8 cellular contexts compared by ENCODE assay signal in the genomic region with DNA sequence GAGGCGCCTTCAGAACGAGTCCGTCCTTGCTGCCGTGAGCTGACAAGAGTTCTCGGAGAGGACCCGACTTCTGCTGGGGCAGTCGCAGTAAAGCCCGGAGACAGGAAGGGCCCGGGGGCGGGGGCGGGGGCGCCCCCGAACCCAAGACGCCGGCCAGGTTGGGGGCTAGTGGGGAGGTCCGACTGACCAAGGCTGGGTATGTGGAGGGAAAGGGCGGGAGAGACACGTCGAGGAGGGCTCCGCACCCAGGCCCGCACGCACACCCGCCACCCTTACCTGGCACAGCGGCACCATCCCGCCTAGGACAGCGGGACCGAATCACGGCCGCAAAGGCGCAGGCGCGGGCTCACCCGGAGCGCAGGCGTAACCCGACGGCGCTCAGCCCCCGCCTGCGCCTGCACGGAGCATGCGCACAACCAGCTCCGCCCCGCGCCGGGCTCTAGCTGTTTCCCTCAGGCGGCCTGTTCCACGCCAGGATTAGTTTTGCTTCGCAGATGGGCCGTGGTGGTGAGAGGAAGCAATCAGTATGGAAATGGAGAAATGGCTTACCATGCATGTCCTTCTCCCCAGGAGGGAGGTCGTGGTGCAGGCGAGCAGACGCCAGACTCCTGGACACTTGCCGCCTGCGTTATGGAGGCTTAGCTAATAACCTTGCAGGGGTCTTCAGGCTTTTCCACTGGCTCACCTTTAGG. TPM values are rescaled to one million over a fixed set of nuclear protein-coding genes. Genes with fewer than 3 reads are reported as not detected.
A peak's percentile ranks its signal among the peaks of the same experiment; 100 is the strongest.
DNase-seq lines count a peak whose midpoint lies in the region; ATAC-seq and TF ChIP-seq lines count a peak whose summit lies in the region.

A gene with protein sequence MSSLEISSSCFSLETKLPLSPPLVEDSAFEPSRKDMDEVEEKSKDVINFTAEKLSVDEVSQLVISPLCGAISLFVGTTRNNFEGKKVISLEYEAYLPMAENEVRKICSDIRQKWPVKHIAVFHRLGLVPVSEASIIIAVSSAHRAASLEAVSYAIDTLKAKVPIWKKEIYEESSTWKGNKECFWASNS (minus strand): TSS at position 322 of the 692 bp plus-strand sequence. CDS start 2,583 bp downstream, outside the sequence.

- TF ChIP-seq CTCF in OCI-LY3 (IDR thresholded peaks at IDR 0.05; ENCODE audit: low read depth, low read length) (no peak), endothelial cell (IDR thresholded peaks at IDR 0.05; ENCODE audit: unreplicated experiment) (no peak), mesothelial cell of epicardium (IDR thresholded peaks at IDR 0.05; ENCODE audit: unreplicated experiment) (no peak)

- H3K4me1 Mint-ChIP-seq in endothelial cell (ENCODE audit: unreplicated experiment) (peaks cover 6% of the 10 kb centered on the region), mesothelial cell of epicardium (peaks cover 28% of the 10 kb centered on the region)

- peaks cover 12% of the 10 kb centered on the region for H3K79me2 ChIP-seq in OCI-LY3 (ENCODE audit: low read length)

- peaks cover 5% of the 10 kb centered on the region for H3K36me3 ChIP-seq in OCI-LY3 (replicated peaks; ENCODE audit: low read depth, low read length)

- peak within 1 kb of the TSS; percentile 57 for H3K27ac Mint-ChIP-seq in endothelial cell (ENCODE audit: unreplicated experiment)
- H3K27ac Mint-ChIP-seq in mesothelial cell of epicardium, result peak within 1 kb of the TSS; percentile 89

- no peaks in the 10 kb centered on the region for H3K9me3 ChIP-seq in OCI-LY3 (ENCODE audit: insufficient read depth, low read length)

- DNase-seq in DMS 273 (lab: John Stamatoyannopoulos, UW; ENCODE audit: unreplicated experiment) (peak; percentile 96), HuH-7.5 (ENCODE audit: low spot score) (peak; percentile 71), endothelial cell (ENCODE audit: low spot score) (peak; percentile 91), mesothelial cell of epicardium (ENCODE audit: low spot score in 2 of 2, unreplicated experiment in 2 of 2) (peak; percentile 89 to 94)
- peak; percentile 94 for DNase-seq in activated CD8-positive, alpha-beta memory T cell treated with anti-CD3 and anti-CD28 coated beads, Interleukin-2, amount 50 U/mL, for 48 hours
- DNase-seq in stimulated activated CD8-positive, alpha-beta memory T cell treated with anti-CD3 and anti-CD28 coated beads, Interleukin-15, amount 100 ng/mL, for 4 hours (ENCODE audit: low read depth in 2 of 2), result peak; percentile 76 to 80

- H3K27me3 Mint-ChIP-seq in endothelial cell (ENCODE audit: unreplicated experiment), result no peaks in the 10 kb centered on the region
- H3K27me3 Mint-ChIP-seq in mesothelial cell of epicardium (ENCODE audit: low read depth), result no peaks in the 10 kb centered on the region

- ATAC-seq in GM21528 (IDR thresholded peaks at IDR 0.05; ENCODE audit: low FRiP score, unreplicated experiment), result peak; percentile 98

- peak within 1 kb of the TSS; percentile 78 for H2AFZ ChIP-seq in OCI-LY3 (ENCODE audit: low read depth, low read length)

- H3K27me3 ChIP-seq in OCI-LY3 (ENCODE audit: low read depth, low read length), result no peaks in the 10 kb centered on the region

- peak within 1 kb of the TSS; percentile 71 for H3K9ac ChIP-seq in OCI-LY3 (ENCODE audit: low read length)

- 0 out of 2 replicates have a peak within 1 kb of the TSS, but pooled peaks have one; percentile 9 for H3K27ac ChIP-seq in OCI-LY3 (ENCODE audit: low read length)

- H3K9me3 Mint-ChIP-seq in endothelial cell (ENCODE audit: unreplicated experiment) (no peaks in the 10 kb centered on the region), mesothelial cell of epicardium (peaks cover 6% of the 10 kb centered on the region)

- peak within 1 kb of the TSS; percentile 94 for H3K4me3 Mint-ChIP-seq in endothelial cell (ENCODE audit: unreplicated experiment)
- peak within 1 kb of the TSS; percentile 84 for H3K4me3 Mint-ChIP-seq in mesothelial cell of epicardium

- H4K20me1 ChIP-seq in OCI-LY3 (ENCODE audit: insufficient read depth, low read length), result no peaks in the 10 kb centered on the region

- H3K4me3 ChIP-seq in OCI-LY3 (ENCODE audit: low read length), result peak within 1 kb of the TSS; percentile 90

- H3K4me1 ChIP-seq in OCI-LY3 (ENCODE audit: low read length), result peaks cover 10% of the 10 kb centered on the region; the same call in 1 of the 2 replicates

- H3K4me2 ChIP-seq in OCI-LY3 (ENCODE audit: low read length), result peak within 1 kb of the TSS; percentile 88

- H3K36me3 Mint-ChIP-seq in endothelial cell (ENCODE audit: low read depth, unreplicated experiment) (no peaks in the 10 kb centered on the region), mesothelial cell of epicardium (peaks cover 19% of the 10 kb centered on the region)

RNA-seq across cellular contexts. Expression of the gene that starts here (rescaled TPM):
- total RNA-seq in endothelial cell (ENCODE audit: unreplicated experiment), result 29.6 TPM
- total RNA-seq in mesothelial cell of epicardium, result 20.5 to 21.5 TPM (median 21.1 TPM) in 3 replicates

Comparison
In these comparisons a context has a peak if more than half of its experiments do, and no peak if none do; other contexts are left out.
1. Peak in every context shown above with its lines: DNase-seq, ATAC-seq, H3K4me3 ChIP-seq and H3K27ac ChIP-seq.